In the genomic region with DNA sequence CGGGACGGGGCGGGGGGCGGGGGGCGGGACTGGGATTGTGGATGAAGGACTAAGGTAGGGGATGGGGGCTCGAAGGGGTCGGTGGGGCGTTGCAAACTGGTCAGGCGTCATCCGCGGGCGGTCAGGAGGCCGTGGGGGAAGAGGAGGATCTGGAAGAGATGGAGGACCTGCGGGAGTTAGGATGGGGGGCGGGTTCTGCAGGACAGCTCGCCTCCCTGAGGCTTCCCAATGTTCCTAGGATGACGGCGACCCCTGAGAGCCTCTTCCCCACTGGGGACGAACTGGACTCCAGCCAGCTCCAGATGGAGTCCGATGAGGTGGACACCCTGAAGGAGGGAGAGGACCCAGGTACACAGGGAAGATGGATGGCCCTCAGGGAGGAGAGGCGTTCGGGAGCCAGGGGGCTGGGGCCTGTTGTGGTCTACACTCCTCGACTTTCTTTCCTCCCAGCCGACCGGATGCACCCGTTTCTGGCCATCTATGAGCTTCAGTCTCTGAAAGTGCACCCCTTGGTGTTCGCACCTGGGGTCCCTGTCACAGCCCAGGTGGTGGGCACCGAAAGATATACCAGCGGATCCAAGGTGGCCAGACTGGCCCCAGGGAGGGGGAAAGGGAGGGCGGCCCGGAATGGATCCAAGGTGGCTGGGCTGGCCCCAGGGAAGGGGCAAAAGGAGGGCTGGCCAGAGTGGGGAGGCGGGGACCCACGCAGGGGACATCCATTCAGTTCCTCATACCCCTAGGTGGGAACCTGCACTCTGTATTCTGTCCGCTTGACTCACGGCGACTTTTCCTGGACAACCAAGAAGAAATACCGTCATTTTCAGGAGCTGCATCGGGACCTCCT, we compare ENCODE assay signal across 8 cellular contexts. TPM values are rescaled to one million over a fixed set of nuclear protein-coding genes. Genes with fewer than 3 reads are reported as not detected.
DNase-seq lines count a peak whose midpoint lies in the region; ATAC-seq and TF ChIP-seq lines count a peak whose summit lies in the region.

No MANE protein-coding gene starts in this region.

- TF ChIP-seq CTCF in ascending aorta (IDR thresholded peaks at IDR 0.05) = no peak

- H3K36me3 Mint-ChIP-seq in immature natural killer cell = peaks cover 4 to 6% (median 5%) of the 10 kb centered on the region in 3 donors

- peak overlapping the region; percentile 70 to 71 for H3K27ac ChIP-seq in ascending aorta

- H3K4me1 ChIP-seq in ascending aorta = peaks cover 14 to 15% of the 10 kb centered on the region in 2 donors

- H3K27ac Mint-ChIP-seq in immature natural killer cell = peak overlapping the region in 2 of 6 donors; percentile 55 to 67
- peak overlapping the region in 1 of 2 donors; percentile 48 for H3K27ac Mint-ChIP-seq in stimulated activated naive CD8-positive, alpha-beta T cell treated with anti-CD3 and anti-CD28 coated beads, Interleukin-15, amount 100 ng/mL, for 72 hours

- H3K36me3 ChIP-seq in ascending aorta = peaks cover 3 to 5% of the 10 kb centered on the region in 2 donors

- no peaks in the 10 kb centered on the region for H3K9me3 Mint-ChIP-seq in immature natural killer cell
- no peaks in the 10 kb centered on the region for H3K9me3 Mint-ChIP-seq in stimulated activated naive CD8-positive, alpha-beta T cell treated with anti-CD3 and anti-CD28 coated beads, Interleukin-15, amount 100 ng/mL, for 72 hours

- H3K4me3 ChIP-seq in ascending aorta = peak overlapping the region; percentile 71 to 91

- DNase-seq in HK-2 (ENCODE audit: unreplicated experiment) = peak; percentile 13
- peak in 1 of 2 donors; percentile 67 for DNase-seq in ascending aorta (ENCODE audit: low spot score in 2 of 2)
- no peak for DNase-seq in immature natural killer cell
- no peak for DNase-seq in stimulated activated naive CD8-positive, alpha-beta T cell treated with anti-CD3 and anti-CD28 coated beads, Interleukin-15, amount 100 ng/mL, for 72 hours
- DNase-seq in NCI-H82 (lab: John Stamatoyannopoulos, UW) = no peak
- DNase-seq in activated CD4-positive, CD25-positive, alpha-beta regulatory T cell treated with anti-CD3 and anti-CD28 coated beads, Interleukin-2, amount 50 U/mL, for 72 hours = no peak
- no peak for DNase-seq in activated CD4-positive, alpha-beta T cell treated with anti-CD3 and anti-CD28 coated beads, Interleukin-2, amount 50 U/mL, for 4 hours
- no peak for DNase-seq in NCI-H345 (lab: John Stamatoyannopoulos, UW)

- peak overlapping the region; percentile 71 to 85 (median 79) for H3K4me3 Mint-ChIP-seq in immature natural killer cell
- peak overlapping the region; percentile 77 to 85 for H3K4me3 Mint-ChIP-seq in stimulated activated naive CD8-positive, alpha-beta T cell treated with anti-CD3 and anti-CD28 coated beads, Interleukin-15, amount 100 ng/mL, for 72 hours

- intact Hi-C loops in ascending aorta (cut with DNase I) = loop anchor here (1.0 kb wide), 1 partner anchor 17 kb away; no protein-coding TSS in a partner anchor

- no peak for ATAC-seq in stimulated activated naive CD8-positive, alpha-beta T cell treated with anti-CD3 and anti-CD28 coated beads, Interleukin-15, amount 100 ng/mL, for 72 hours

- H3K9me3 ChIP-seq in ascending aorta = no peaks in the 10 kb centered on the region

- H3K4me1 Mint-ChIP-seq in immature natural killer cell = peaks cover 5 to 8% of the 10 kb centered on the region in 2 donors
- peaks cover 17% of the 10 kb centered on the region for H3K4me1 Mint-ChIP-seq in stimulated activated naive CD8-positive, alpha-beta T cell treated with anti-CD3 and anti-CD28 coated beads, Interleukin-15, amount 100 ng/mL, for 72 hours

- peaks cover 0 to 5% (median 2%) of the 10 kb centered on the region in 3 donors for H3K27me3 Mint-ChIP-seq in immature natural killer cell (ENCODE audit: low read depth in 3 of 3)
- no peaks in the 10 kb centered on the region for H3K27me3 Mint-ChIP-seq in stimulated activated naive CD8-positive, alpha-beta T cell treated with anti-CD3 and anti-CD28 coated beads, Interleukin-15, amount 100 ng/mL, for 72 hours

- H3K27me3 ChIP-seq in ascending aorta = no peaks in the 10 kb centered on the region

RNA-seq across cellular contexts. Expression of a gene that starts 0.8 kb away (rescaled TPM):
- total RNA-seq in ascending aorta = 64.5 TPM
- 1 to 10 TPM in 1 of 3 donors, under 1 TPM in 1, not detected in 1; 0.78 to 2.0 TPM for polyA plus RNA-seq in immature natural killer cell

RNA-seq across cellular contexts. Expression of a gene that starts 11.8 kb away (rescaled TPM):
- total RNA-seq in ascending aorta = 160 TPM
- 100 to 1,000 TPM; 327 to 701 (median 348) TPM for polyA plus RNA-seq in immature natural killer cell

RNA-seq across cellular contexts. Expression of a gene that starts 19.0 kb away (rescaled TPM):
- total RNA-seq in ascending aorta = not detected
- polyA plus RNA-seq in immature natural killer cell = under 1 TPM in 2 of 3 donors, not detected in 1; 0.57 to 0.74 TPM

RNA-seq across cellular contexts. Expression of a gene that starts 21.6 kb away (rescaled TPM):
- not detected for total RNA-seq in ascending aorta
- polyA plus RNA-seq in immature natural killer cell = not detected
